In the genomic region with DNA sequence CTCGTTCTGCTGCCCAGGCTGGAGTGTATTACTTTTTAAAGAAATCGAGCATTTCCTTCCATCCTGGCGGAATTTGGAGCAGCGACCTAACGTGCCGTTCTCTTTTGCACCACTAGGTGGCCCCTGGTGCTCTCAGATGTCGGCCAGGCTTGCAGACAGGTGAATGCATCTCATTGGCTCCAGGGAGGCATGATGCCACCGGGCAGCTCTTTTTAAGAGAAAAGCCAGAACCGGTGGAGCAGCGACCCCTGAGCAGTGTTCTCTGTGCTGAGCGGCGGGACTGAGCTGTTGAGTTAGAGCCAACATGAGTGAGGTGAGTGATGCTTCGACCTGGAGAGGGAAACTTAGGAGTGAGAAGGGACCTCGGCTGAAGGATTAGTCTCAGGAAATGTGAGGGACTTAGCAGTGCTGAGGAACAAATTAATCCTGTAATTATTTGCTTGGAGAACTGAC, we compare ENCODE assay signal across 8 cellular contexts. TPM values are rescaled to one million over a fixed set of nuclear protein-coding genes. Genes with fewer than 3 reads are reported as not detected.
DNase-seq lines count a peak whose midpoint lies in the region; ATAC-seq and TF ChIP-seq lines count a peak whose summit lies in the region.

TSS of gene PCP4 (plus strand) at position 241 of the 453 bp plus-strand sequence. CDS start at position 305, 64 bp downstream.

- DNase-seq in ELF-1 (ENCODE audit: low read depth, low spot score): peak; percentile 90
- peak; percentile 53 for DNase-seq in KBM-7
- peak in 2 of 3 donors; percentile 61 to 73 for DNase-seq in Peyer's patch
- DNase-seq in caudate nucleus (lab: John Stamatoyannopoulos, UW): peak in 56 of 61 donors; percentile 2 to 95 (median 65)
- peak in 1 of 2 donors; percentile 47 for DNase-seq in left lung
- DNase-seq in stimulated activated CD8-positive, alpha-beta memory T cell treated with anti-CD3 and anti-CD28 coated beads, Interleukin-4, amount 100 ng/mL, for 48 hours: peak; percentile 65

- H3K4me1 ChIP-seq in Peyer's patch (no peaks in the 10 kb centered on the region), left lung (no peaks in the 10 kb centered on the region)

- no peak within 1 kb of the TSS for H3K4me3 ChIP-seq in Peyer's patch
- no peak within 1 kb of the TSS for H3K4me3 ChIP-seq in left lung

- ATAC-seq in left lung (peak; percentile 88), GM21367 (IDR thresholded peaks at IDR 0.05; ENCODE audit: unreplicated experiment) (no peak), HG02610 (IDR thresholded peaks at IDR 0.05; ENCODE audit: unreplicated experiment) (no peak)

- no peak within 1 kb of the TSS for H3K27ac ChIP-seq in Peyer's patch
- H3K27ac ChIP-seq in caudate nucleus (ENCODE audit: low read depth, low read length): peak within 1 kb of the TSS; percentile 38
- no peak within 1 kb of the TSS for H3K27ac ChIP-seq in left lung

- intact Hi-C loops in left lung (cut with DNase I): no loop called here

- TF ChIP-seq POLR2A in Peyer's patch (IDR thresholded peaks at IDR 0.05): no peak

- in situ Hi-C loops in KBM-7 (cut with MboI; ENCODE audit: low pct_unique_long_range_greater_than_20kb, low sequenced_read_pairs): no loop called here

- H3K27me3 ChIP-seq in Peyer's patch (no peaks in the 10 kb centered on the region), left lung (peaks cover 0 to 33% of the 10 kb centered on the region in 2 donors)

- H3K36me3 ChIP-seq in Peyer's patch (no peaks in the 10 kb centered on the region), left lung (no peaks in the 10 kb centered on the region)

- H3K9me3 ChIP-seq in Peyer's patch: no peaks in the 10 kb centered on the region
- no peaks in the 10 kb centered on the region for H3K9me3 ChIP-seq in left lung

- peak in 4 of 6 experiments; percentile 52 to 59 (median 54) for TF ChIP-seq CTCF in Peyer's patch (IDR thresholded peaks at IDR 0.05)
- TF ChIP-seq CTCF in left lung (IDR thresholded peaks at IDR 0.05): peak; percentile 78 to 80

RNA-seq across cellular contexts. Expression of gene PCP4, which starts in this region (rescaled TPM):
- total RNA-seq in Peyer's patch: 1 to 10 TPM in 1 of 4 donors, not detected in 3; 7.1 TPM
- total RNA-seq in left lung: 1 to 10 TPM in 1 of 2 donors, under 1 TPM in 1; 0.68 to 3.5 TPM
